ENCODE assay signal across 6 cellular contexts in genomic region chr6:151683381-151683780, GRCh38.
"Had no signal": no experiment of that assay in that cellular context is flagged by ENCODE, and none has a peak within 500 bp of the region (broad histone marks: within the 10 kb centered on the region; RNA-seq: fewer than 3 reads in every experiment).

No MANE protein-coding gene starts in this region.

- H3K4me3 Mint-ChIP-seq: GM23338, H9, IgD-negative memory B cell had no signal

- DNase-seq: H9, HCEC 1CT, KBM-7 had no signal

- H3K27ac ChIP-seq: KMS-11 had no signal

- H3K36me3 Mint-ChIP-seq: IgD-negative memory B cell had no signal

- H3K4me2 ChIP-seq: GM23338, KMS-11 had no signal

- H3K27ac Mint-ChIP-seq: GM23338, H9, IgD-negative memory B cell had no signal

- H3K9ac ChIP-seq: KMS-11 had no signal

- H3K9me3 Mint-ChIP-seq: GM23338, H9 had no signal

- H3K4me1 Mint-ChIP-seq: H9 had no signal

- H3K4me3 ChIP-seq: GM23338 had no signal
